ENCODE assay signal across 1 cellular context in genomic region chr12:12725956-12726542, GRCh38.
TF ChIP-seq lines count a peak whose summit lies in the region.

No MANE protein-coding gene starts in this region.

TF ChIP-seq in K562, 482 proteins besides CTCF, POLR2A, EP300 and RAD21:
- TF ChIP-seq LCOR (CRISPR knock-in tag; IDR thresholded peaks at IDR 0.05) = peak; percentile 6; the same call in 1 of the 2 replicates
- TF ChIP-seq, protein P1, sequence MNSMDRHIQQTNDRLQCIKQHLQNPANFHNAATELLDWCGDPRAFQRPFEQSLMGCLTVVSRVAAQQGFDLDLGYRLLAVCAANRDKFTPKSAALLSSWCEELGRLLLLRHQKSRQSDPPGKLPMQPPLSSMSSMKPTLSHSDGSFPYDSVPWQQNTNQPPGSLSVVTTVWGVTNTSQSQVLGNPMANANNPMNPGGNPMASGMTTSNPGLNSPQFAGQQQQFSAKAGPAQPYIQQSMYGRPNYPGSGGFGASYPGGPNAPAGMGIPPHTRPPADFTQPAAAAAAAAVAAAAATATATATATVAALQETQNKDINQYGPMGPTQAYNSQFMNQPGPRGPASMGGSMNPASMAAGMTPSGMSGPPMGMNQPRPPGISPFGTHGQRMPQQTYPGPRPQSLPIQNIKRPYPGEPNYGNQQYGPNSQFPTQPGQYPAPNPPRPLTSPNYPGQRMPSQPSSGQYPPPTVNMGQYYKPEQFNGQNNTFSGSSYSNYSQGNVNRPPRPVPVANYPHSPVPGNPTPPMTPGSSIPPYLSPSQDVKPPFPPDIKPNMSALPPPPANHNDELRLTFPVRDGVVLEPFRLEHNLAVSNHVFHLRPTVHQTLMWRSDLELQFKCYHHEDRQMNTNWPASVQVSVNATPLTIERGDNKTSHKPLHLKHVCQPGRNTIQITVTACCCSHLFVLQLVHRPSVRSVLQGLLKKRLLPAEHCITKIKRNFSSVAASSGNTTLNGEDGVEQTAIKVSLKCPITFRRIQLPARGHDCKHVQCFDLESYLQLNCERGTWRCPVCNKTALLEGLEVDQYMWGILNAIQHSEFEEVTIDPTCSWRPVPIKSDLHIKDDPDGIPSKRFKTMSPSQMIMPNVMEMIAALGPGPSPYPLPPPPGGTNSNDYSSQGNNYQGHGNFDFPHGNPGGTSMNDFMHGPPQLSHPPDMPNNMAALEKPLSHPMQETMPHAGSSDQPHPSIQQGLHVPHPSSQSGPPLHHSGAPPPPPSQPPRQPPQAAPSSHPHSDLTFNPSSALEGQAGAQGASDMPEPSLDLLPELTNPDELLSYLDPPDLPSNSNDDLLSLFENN (IDR thresholded peaks at IDR 0.05; ENCODE audit: low read depth in 2 of 2, low read length in 2 of 2) = peak in 1 of 2 experiments; percentile 4; a peak in 1 of 4 replicates
- peak; percentile 3; the same call in 1 of the 2 replicates for TF ChIP-seq EGR1 (conservative IDR thresholded peaks at IDR 0.05)
- TF ChIP-seq POLR2G (IDR thresholded peaks at IDR 0.05; ENCODE audit: low read depth, low read length) = peak; percentile 82
- TF ChIP-seq, protein P2, sequence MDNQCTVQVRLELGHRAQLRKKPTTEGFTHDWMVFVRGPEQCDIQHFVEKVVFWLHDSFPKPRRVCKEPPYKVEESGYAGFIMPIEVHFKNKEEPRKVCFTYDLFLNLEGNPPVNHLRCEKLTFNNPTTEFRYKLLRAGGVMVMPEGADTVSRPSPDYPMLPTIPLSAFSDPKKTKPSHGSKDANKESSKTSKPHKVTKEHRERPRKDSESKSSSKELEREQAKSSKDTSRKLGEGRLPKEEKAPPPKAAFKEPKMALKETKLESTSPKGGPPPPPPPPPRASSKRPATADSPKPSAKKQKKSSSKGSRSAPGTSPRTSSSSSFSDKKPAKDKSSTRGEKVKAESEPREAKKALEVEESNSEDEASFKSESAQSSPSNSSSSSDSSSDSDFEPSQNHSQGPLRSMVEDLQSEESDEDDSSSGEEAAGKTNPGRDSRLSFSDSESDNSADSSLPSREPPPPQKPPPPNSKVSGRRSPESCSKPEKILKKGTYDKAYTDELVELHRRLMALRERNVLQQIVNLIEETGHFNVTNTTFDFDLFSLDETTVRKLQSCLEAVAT (IDR thresholded peaks at IDR 0.05) = peak; percentile 70 to 81; a peak in 2 of 4 replicates
- TF ChIP-seq ZNF324 (CRISPR knock-in tag; IDR thresholded peaks at IDR 0.05) = no peak
- TF ChIP-seq ATF2 (CRISPR knock-in tag; IDR thresholded peaks at IDR 0.05) = no peak
- peak; percentile 84 for TF ChIP-seq GTF2E2 (tag; IDR thresholded peaks at IDR 0.05)
- no peak for TF ChIP-seq CBFB (CRISPR knock-in tag; IDR thresholded peaks at IDR 0.05)
- no peak for TF ChIP-seq YBX1 (IDR thresholded peaks at IDR 0.05)
- peak; percentile 66 for TF ChIP-seq POLR2B (IDR thresholded peaks at IDR 0.05; ENCODE audit: low read depth, partially characterized antibody)
- TF ChIP-seq U2AF2 (optimal IDR thresholded peaks at IDR 0.05; ENCODE audit: low read depth, low read length) = no peak
- TF ChIP-seq ZNF407 (IDR thresholded peaks at IDR 0.05; ENCODE audit: low read depth) = no peak
- TF ChIP-seq FOXM1 (IDR thresholded peaks at IDR 0.05; ENCODE audit: low read depth) = no peak
- TF ChIP-seq FOXM1 (CRISPR knock-in tag; IDR thresholded peaks at IDR 0.05; ENCODE audit: low read depth) = 0 out of 2 replicates have a peak, but pooled peaks have one; percentile 20
- TF ChIP-seq SAP30 (IDR thresholded peaks at IDR 0.05; ENCODE audit: borderline replicate concordance, insufficient read depth, low read depth, low read length, poor library complexity, severe bottlenecking) = peak; percentile 54
- no peak for TF ChIP-seq ZZZ3 (IDR thresholded peaks at IDR 0.05)
- peak; percentile 43; the same call in 1 of the 2 replicates for TF ChIP-seq PHF8 (IDR thresholded peaks at IDR 0.05; ENCODE audit: borderline replicate concordance, low read length)
- TF ChIP-seq DNMT1 (IDR thresholded peaks at IDR 0.05) = no peak
- peak; percentile 38 for TF ChIP-seq TAF9B (IDR thresholded peaks at IDR 0.05; ENCODE audit: partially characterized antibody)
- peak; percentile 40 for TF ChIP-seq CHD1 (IDR thresholded peaks at IDR 0.05; ENCODE audit: low read length)
- peak; percentile 49; the same call in 1 of the 2 replicates for TF ChIP-seq ZNF512 (tag; IDR thresholded peaks at IDR 0.05)
- peak; percentile 70 for TF ChIP-seq SUPT5H (IDR thresholded peaks at IDR 0.05)
- TF ChIP-seq HES1 (IDR thresholded peaks at IDR 0.05; ENCODE audit: low read depth) = 0 out of 2 replicates have a peak, but pooled peaks have one; percentile 0
